ENCODE assay signal across 8 cellular contexts in genomic region chr19:18086590-18087138, GRCh38.
DNase-seq lines count a peak whose midpoint lies in the region; ATAC-seq and TF ChIP-seq lines count a peak whose summit lies in the region.

IL12RB1 (minus strand) TSS chr19:18086934; CDS start chr19:18086823, 111 bp downstream.

- H3K27me3 Mint-ChIP-seq in effector memory CD8-positive, alpha-beta T cell = no peaks in the 10 kb centered on the region

- peak within 1 kb of the TSS; percentile 98 to 100 for H3K27ac Mint-ChIP-seq in effector memory CD8-positive, alpha-beta T cell

- peak; percentile 35 for ATAC-seq in effector memory CD8-positive, alpha-beta T cell (replicated peaks)
- ATAC-seq in GM19463 (IDR thresholded peaks at IDR 0.05; ENCODE audit: unreplicated experiment) (no peak), HG03457 (IDR thresholded peaks at IDR 0.05; ENCODE audit: unreplicated experiment) (no peak), HG02885 (IDR thresholded peaks at IDR 0.05; ENCODE audit: poor library complexity, unreplicated experiment) (no peak)

- H3K4me1 Mint-ChIP-seq in effector memory CD8-positive, alpha-beta T cell (ENCODE audit: low read depth in 2 of 2) = peaks cover 55 to 64% of the 10 kb centered on the region in 2 donors

- peak; percentile 42 for DNase-seq in UCSD-AML1 (lab: John Stamatoyannopoulos, UW; ENCODE audit: unreplicated experiment)
- DNase-seq in effector memory CD8-positive, alpha-beta T cell = peak in 2 of 3 experiments; percentile 38 to 49
- peak; percentile 53 for DNase-seq in stimulated activated CD4-positive, alpha-beta T cell treated with anti-CD3 and anti-CD28 coated beads, Interleukin-4, amount 100 ng/mL, for 1 hour
- DNase-seq in NCI-H2107 treated with DMSO at 0.1 percent for 48 hours (lab: John Stamatoyannopoulos, UW; ENCODE audit: unreplicated experiment) = no peak

- H3K9me3 Mint-ChIP-seq in effector memory CD8-positive, alpha-beta T cell = peaks cover 0 to 14% of the 10 kb centered on the region in 2 donors

- peaks cover 55% of the 10 kb centered on the region for H3K36me3 Mint-ChIP-seq in effector memory CD8-positive, alpha-beta T cell (ENCODE audit: insufficient read depth)

- H3K4me3 Mint-ChIP-seq in effector memory CD8-positive, alpha-beta T cell = peak within 1 kb of the TSS; percentile 98 to 100

- peak; percentile 19 for TF ChIP-seq POLR2A in GM18526 (IDR thresholded peaks at IDR 0.05; ENCODE audit: extremely low read depth, insufficient read length)
